ENCODE assay signal across 27 cellular contexts in genomic region chr15:28982886-28983285, GRCh38.
"Had no signal": no experiment of that assay in that cellular context is flagged by ENCODE, and none has a peak within 500 bp of the region (broad histone marks: within the 10 kb centered on the region; RNA-seq: fewer than 3 reads in every experiment).

No MANE protein-coding gene starts in this region.

- H3K27ac Mint-ChIP-seq: mesothelial cell of epicardium; naive B cell; nephron progenitor cell; neural progenitor cell; stimulated activated naive B cell treated with anti-CD40 and anti-IgM and Interleukin-4, amounts not matched to agents 10 μg/mL and 1 μg/mL and 100 μg/mL, for 72 hours had no signal

- H3K27ac ChIP-seq: hepatocyte, left ventricle myocardium inferior, neural progenitor cell, neutrophil, ovary, psoas muscle, right lobe of liver, stomach, suprapubic skin, thoracic aorta, tibial artery, upper lobe of right lung had no signal

- H3K9me3 ChIP-seq: left ventricle myocardium inferior, neutrophil, ovary, psoas muscle, right lobe of liver, suprapubic skin, thoracic aorta, upper lobe of right lung had no signal

- H3K4me1 ChIP-seq: psoas muscle, right lobe of liver, stomach had no signal

- DNase-seq: islet precursor cell; left ventricle myocardium inferior; naive B cell; natural killer cell; nephron progenitor cell; occipital lobe; ovary; posterior cingulate gyrus; psoas muscle; right lobe of liver; stimulated activated CD4-positive, alpha-beta T cell treated with anti-CD3 and anti-CD28 coated beads, Interleukin-1b, Interleukin-23, amount 100 ng/mL, for 48 hours; stimulated activated CD4-positive, alpha-beta T cell treated with anti-CD3 and anti-CD28 coated beads, Interleukin-2, amount 100 ng/mL, for 48 hours; stimulated activated naive B cell treated with anti-CD40 and anti-IgM and Interleukin-4, amounts not matched to agents 10 μg/mL and 1 μg/mL and 100 μg/mL, for 72 hours; stimulated activated naive CD8-positive, alpha-beta T cell treated with anti-CD3 and anti-CD28 coated beads, Interleukin-15, Interleukin-2, amounts not matched to agents 100 U/mL and 50 U/mL, for 24 hours; stomach; tibial artery; trophoblast cell; upper lobe of right lung had no signal

- H3K36me3 Mint-ChIP-seq: naive B cell; natural killer cell; neural progenitor cell; stimulated activated naive B cell treated with anti-CD40 and anti-IgM and Interleukin-4, amounts not matched to agents 10 μg/mL and 1 μg/mL and 100 μg/mL, for 72 hours had no signal

- H3K4me3 Mint-ChIP-seq: mesothelial cell of epicardium; naive B cell; natural killer cell; nephron progenitor cell; neural progenitor cell; stimulated activated naive B cell treated with anti-CD40 and anti-IgM and Interleukin-4, amounts not matched to agents 10 μg/mL and 1 μg/mL and 100 μg/mL, for 72 hours had no signal

- H3K27me3 ChIP-seq: hepatocyte, neural progenitor cell, neutrophil, ovary, right lobe of liver, suprapubic skin, upper lobe of right lung had no signal

- H3K4me1 Mint-ChIP-seq: stimulated activated naive B cell treated with anti-CD40 and anti-IgM and Interleukin-4, amounts not matched to agents 10 μg/mL and 1 μg/mL and 100 μg/mL, for 72 hours had no signal

- FAIRE-seq: urothelium cell line had no signal

- H3K9me3 Mint-ChIP-seq: natural killer cell had no signal

- H3K36me3 ChIP-seq: left ventricle myocardium inferior, neural progenitor cell, neutrophil, ovary, right lobe of liver, stomach, suprapubic skin, thoracic aorta, tibial artery, upper lobe of right lung had no signal

- H3K4me3 ChIP-seq: hepatocyte, left ventricle myocardium inferior, lung, neural progenitor cell, ovary, psoas muscle, right lobe of liver, smooth muscle cell, stomach, suprapubic skin, thoracic aorta, tibial artery, upper lobe of right lung had no signal

- ATAC-seq: natural killer cell; psoas muscle; stimulated activated naive B cell treated with anti-CD40 and anti-IgM and Interleukin-4, amounts not matched to agents 10 μg/mL and 1 μg/mL and 100 μg/mL, for 72 hours; stimulated activated naive CD8-positive, alpha-beta T cell treated with anti-CD3 and anti-CD28 coated beads, Interleukin-15, Interleukin-2, amounts not matched to agents 100 U/mL and 50 U/mL, for 24 hours; upper lobe of right lung had no signal
